ENCODE assay signal across 8 cellular contexts in genomic region chr1:193019442-193020026, GRCh38. TPM values are rescaled to one million over a fixed set of nuclear protein-coding genes. Genes with fewer than 3 reads are reported as not detected.
DNase-seq lines count a peak whose midpoint lies in the region; ATAC-seq and TF ChIP-seq lines count a peak whose summit lies in the region.

No MANE protein-coding gene starts in this region.

- DNase-seq in stimulated activated CD4-positive, alpha-beta T cell treated with anti-CD3 and anti-CD28 coated beads, Interleukin-4, amount 100 ng/mL, for 24 hours: peak; percentile 5
- no peak for DNase-seq in stimulated activated CD4-positive, alpha-beta T cell treated with anti-CD3 and anti-CD28 coated beads, Interleukin-2, amount 100 ng/mL, for 24 hours
- DNase-seq in NCI-H446 treated with DMSO at 0.1 percent for 48 hours (lab: John Stamatoyannopoulos, UW) (peak; percentile 30), breast epithelium (ENCODE audit: low spot score in 2 of 2) (no peak), left lung (no peak), DMS79 treated with DMSO at 0.1 percent for 48 hours (lab: John Stamatoyannopoulos, UW) (no peak)

- no peak for TF ChIP-seq POLR2A in breast epithelium (IDR thresholded peaks at IDR 0.05)

- TF ChIP-seq CTCF in breast epithelium (IDR thresholded peaks at IDR 0.05): peak in 2 of 3 donors; percentile 44
- TF ChIP-seq CTCF in left lung (IDR thresholded peaks at IDR 0.05): peak in 1 of 2 donors; percentile 22

- no peak overlapping the region for H3K4me3 ChIP-seq in breast epithelium
- H3K4me3 ChIP-seq in left lung: no peak overlapping the region

- intact Hi-C loops in breast epithelium (cut with DNase I; ENCODE audit: low total_unique reads): no loop called here
- intact Hi-C loops in left lung (cut with DNase I): loop anchor here in 1 of 2 donors (10.0 kb wide), 2 partner anchors 215 to 545 kb away; partner anchors contain the start of gene RGS2

- H3K27ac ChIP-seq in breast epithelium: no peak overlapping the region
- H3K27ac ChIP-seq in left lung: no peak overlapping the region

- H3K36me3 ChIP-seq in breast epithelium (no peaks in the 10 kb centered on the region), left lung (peaks cover 0 to 11% of the 10 kb centered on the region in 2 donors)

- H3K4me1 ChIP-seq in breast epithelium (no peaks in the 10 kb centered on the region), left lung (no peaks in the 10 kb centered on the region)

- no peaks in the 10 kb centered on the region for H3K9me3 ChIP-seq in breast epithelium
- H3K9me3 ChIP-seq in left lung: no peaks in the 10 kb centered on the region

- ATAC-seq in HG02973 (IDR thresholded peaks at IDR 0.05; ENCODE audit: unreplicated experiment) (peak; percentile 73), left lung (peak; percentile 75), GM19328 (IDR thresholded peaks at IDR 0.05; ENCODE audit: unreplicated experiment) (no peak)

- H3K27me3 ChIP-seq in breast epithelium: no peaks in the 10 kb centered on the region
- H3K27me3 ChIP-seq in left lung: no peaks in the 10 kb centered on the region

RNA-seq across cellular contexts. Expression of gene UCHL5, which starts 39.6 kb away (rescaled TPM):
- total RNA-seq in breast epithelium: 10 to 100 TPM; 32.8 to 45.2 (median 38.3) TPM
- 10 to 100 TPM; 27.9 to 38.7 TPM for total RNA-seq in left lung

RNA-seq across cellular contexts. Expression of gene RO60, which starts 39.9 kb away (rescaled TPM):
- total RNA-seq in breast epithelium (100 to 1,000 TPM in 1 of 3 donors, 10 to 100 TPM in 2; 91.4 to 116 (median 95.1) TPM), left lung (10 to 100 TPM; 70.8 to 72.0 TPM)

Comparison
In these comparisons a context has a peak if more than half of its experiments do, and no peak if none do; other contexts are left out.
1. DNase-seq: peak in stimulated activated CD4-positive, alpha-beta T cell treated with anti-CD3 and anti-CD28 coated beads, Interleukin-4, amount 100 ng/mL, for 24 hours (single experiment) and NCI-H446 treated with DMSO at 0.1 percent for 48 hours (single experiment); none in stimulated activated CD4-positive, alpha-beta T cell treated with anti-CD3 and anti-CD28 coated beads, Interleukin-2, amount 100 ng/mL, for 24 hours (0 of 2), breast epithelium (0 of 2), left lung (0 of 2) and DMS79 treated with DMSO at 0.1 percent for 48 hours (single experiment).